Comparison of ENCODE assay signal across 1 cellular context in the genomic region with DNA sequence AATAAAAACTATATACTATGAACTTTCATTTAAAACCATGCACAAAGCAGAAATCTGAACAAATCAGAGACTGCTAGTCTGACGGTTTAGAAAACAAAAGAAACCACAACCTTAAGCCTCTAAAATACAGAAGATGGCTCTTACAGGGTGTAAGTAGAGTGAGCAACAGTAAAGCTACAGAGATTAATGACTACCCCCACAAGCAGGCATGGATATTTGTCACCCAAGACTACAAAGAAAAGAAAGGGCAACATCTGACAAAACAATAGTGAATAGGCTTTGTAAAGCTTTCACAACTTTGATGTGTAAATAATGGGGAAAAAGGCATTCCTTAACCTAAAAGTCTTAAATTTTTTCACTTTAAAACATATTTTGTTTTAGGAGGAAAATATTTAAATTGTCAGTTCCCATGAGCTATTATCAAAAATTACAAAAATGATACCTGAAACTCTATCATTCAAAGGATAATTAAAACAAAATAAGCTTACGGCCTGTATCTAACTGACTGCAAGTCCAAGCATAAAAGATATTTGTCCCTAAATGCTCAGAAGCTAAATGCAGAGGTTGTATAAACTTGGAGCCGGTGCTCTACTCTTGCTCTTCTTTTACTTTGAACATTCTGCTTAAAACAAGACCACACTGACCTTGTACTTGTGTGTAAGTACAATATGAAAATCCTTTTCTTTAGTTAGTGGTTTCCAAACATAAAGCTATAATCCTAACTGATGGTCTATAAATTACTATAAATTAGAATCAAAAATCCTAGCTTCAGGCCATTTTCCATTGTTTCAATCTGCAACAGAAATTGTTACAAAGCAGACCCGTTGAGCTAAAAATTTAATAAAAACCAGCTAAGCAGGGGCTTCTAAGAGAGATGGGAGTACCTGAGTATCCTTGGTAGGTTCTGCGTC.
A peak's percentile ranks its signal among the peaks of the same experiment; 100 is the strongest.
TF ChIP-seq lines count a peak whose summit lies in the region.

No MANE protein-coding gene starts in this region.

TF ChIP-seq in HepG2, 621 proteins besides CTCF, POLR2A, EP300 and RAD21:
- TF ChIP-seq SOX6 (IDR thresholded peaks at IDR 0.05) (no peak), SOX6 (CRISPR knock-in tag; IDR thresholded peaks at IDR 0.05) (peak; percentile 60; the same call in 1 of the 2 replicates), ZNF547 (CRISPR knock-in tag; IDR thresholded peaks at IDR 0.05) (no peak), CEBPG (CRISPR knock-in tag; IDR thresholded peaks at IDR 0.05) (0 out of 2 replicates have a peak, but pooled peaks have one; percentile 18), KDM3A (CRISPR knock-in tag; IDR thresholded peaks at IDR 0.05; ENCODE audit: low read depth) (no peak), FOXP1 (IDR thresholded peaks at IDR 0.05) (no peak), FOXP1 (CRISPR knock-in tag; IDR thresholded peaks at IDR 0.05) (peak; percentile 15; the same call in 1 of the 2 replicates), TP53 (CRISPR knock-in tag; conservative IDR thresholded peaks at IDR 0.05) (no peak), SOX5 (CRISPR knock-in tag; IDR thresholded peaks at IDR 0.05; ENCODE audit: borderline replicate concordance) (peak; percentile 93), TBP (CRISPR knock-in tag; IDR thresholded peaks at IDR 0.05) (no peak), SOX13 (IDR thresholded peaks at IDR 0.05) (peak; percentile 69), SOX13 (CRISPR knock-in tag; conservative IDR thresholded peaks at IDR 0.05 in 1 of 2, IDR thresholded peaks at IDR 0.05 in 1 of 2) (peak in 1 of 2 experiments; percentile 96; a peak in 2 of 4 replicates), ZNF761 (CRISPR knock-in tag; conservative IDR thresholded peaks at IDR 0.05) (no peak), PAWR (CRISPR knock-in tag; IDR thresholded peaks at IDR 0.05; ENCODE audit: borderline replicate concordance) (no peak), MED8 (CRISPR knock-in tag; IDR thresholded peaks at IDR 0.05; ENCODE audit: insufficient replicate concordance) (no peak), ZNF160 (CRISPR knock-in tag; IDR thresholded peaks at IDR 0.05) (no peak), KLF15 (CRISPR knock-in tag; IDR thresholded peaks at IDR 0.05; ENCODE audit: borderline replicate concordance) (no peak), TCF7 (IDR thresholded peaks at IDR 0.05; ENCODE audit: low read depth) (0 out of 2 replicates have a peak, but pooled peaks have one; percentile 10)
- TF ChIP-seq, protein P1, sequence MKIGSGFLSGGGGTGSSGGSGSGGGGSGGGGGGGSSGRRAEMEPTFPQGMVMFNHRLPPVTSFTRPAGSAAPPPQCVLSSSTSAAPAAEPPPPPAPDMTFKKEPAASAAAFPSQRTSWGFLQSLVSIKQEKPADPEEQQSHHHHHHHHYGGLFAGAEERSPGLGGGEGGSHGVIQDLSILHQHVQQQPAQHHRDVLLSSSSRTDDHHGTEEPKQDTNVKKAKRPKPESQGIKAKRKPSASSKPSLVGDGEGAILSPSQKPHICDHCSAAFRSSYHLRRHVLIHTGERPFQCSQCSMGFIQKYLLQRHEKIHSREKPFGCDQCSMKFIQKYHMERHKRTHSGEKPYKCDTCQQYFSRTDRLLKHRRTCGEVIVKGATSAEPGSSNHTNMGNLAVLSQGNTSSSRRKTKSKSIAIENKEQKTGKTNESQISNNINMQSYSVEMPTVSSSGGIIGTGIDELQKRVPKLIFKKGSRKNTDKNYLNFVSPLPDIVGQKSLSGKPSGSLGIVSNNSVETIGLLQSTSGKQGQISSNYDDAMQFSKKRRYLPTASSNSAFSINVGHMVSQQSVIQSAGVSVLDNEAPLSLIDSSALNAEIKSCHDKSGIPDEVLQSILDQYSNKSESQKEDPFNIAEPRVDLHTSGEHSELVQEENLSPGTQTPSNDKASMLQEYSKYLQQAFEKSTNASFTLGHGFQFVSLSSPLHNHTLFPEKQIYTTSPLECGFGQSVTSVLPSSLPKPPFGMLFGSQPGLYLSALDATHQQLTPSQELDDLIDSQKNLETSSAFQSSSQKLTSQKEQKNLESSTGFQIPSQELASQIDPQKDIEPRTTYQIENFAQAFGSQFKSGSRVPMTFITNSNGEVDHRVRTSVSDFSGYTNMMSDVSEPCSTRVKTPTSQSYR (CRISPR knock-in tag; IDR thresholded peaks at IDR 0.05; ENCODE audit: borderline replicate concordance), result peak; percentile 60; the same call in 1 of the 2 replicates
